9 cellular contexts compared by ENCODE assay signal in genomic region chr4:24973471-24974251, GRCh38. TPM values are rescaled to one million over a fixed set of nuclear protein-coding genes. Genes with fewer than 3 reads are reported as not detected.
A peak's percentile ranks its signal among the peaks of the same experiment; 100 is the strongest.
DNase-seq lines count a peak whose midpoint lies in the region; ATAC-seq and TF ChIP-seq lines count a peak whose summit lies in the region.
"Had no signal": no experiment of that assay in that cellular context is flagged by ENCODE, and none has a peak within 500 bp of the region (broad histone marks: within the 10 kb centered on the region; RNA-seq: fewer than 3 reads in every experiment).

No MANE protein-coding gene starts in this region.

- no peaks in the 10 kb centered on the region for H3K9me3 Mint-ChIP-seq in activated naive CD8-positive, alpha-beta T cell treated with anti-CD3 and anti-CD28 coated beads for 36 hours
- H3K9me3 Mint-ChIP-seq: neural crest cell had no signal

- H4K91ac ChIP-seq in IMR-90 (ENCODE audit: insufficient read depth, low read depth, low read length): no peak overlapping the region

- TF ChIP-seq POLR2A in IMR-90 (IDR thresholded peaks at IDR 0.05; ENCODE audit: low read depth, low read length): no peak

- no peak overlapping the region for H3K56ac ChIP-seq in IMR-90 (ENCODE audit: extremely low read depth, insufficient read depth, low read length)

- H3K27ac ChIP-seq in IMR-90 (ENCODE audit: insufficient read depth, low read length) (no peak overlapping the region), hepatocyte (peak overlapping the region; percentile 3), tibial artery (no peak overlapping the region)

- H3K23ac ChIP-seq in IMR-90 (ENCODE audit: low read depth, low read length): no peak overlapping the region

- in situ Hi-C loops in IMR-90 (cut with MboI; ENCODE audit: low sequenced_read_pairs): no loop called here

- BruUV-seq in IMR-90 (replicated peaks; lab: Mats Ljungman, UMichigan): no TSS peak

- H3K4me3 ChIP-seq in IMR-90 (ENCODE audit: insufficient read depth, low read depth, low read length): no peak overlapping the region
- H3K4me3 ChIP-seq in hepatocyte: no peak overlapping the region
- H3K4me3 ChIP-seq in tibial artery: no peak overlapping the region

- H3K4me1 Mint-ChIP-seq in activated naive CD8-positive, alpha-beta T cell treated with anti-CD3 and anti-CD28 coated beads for 36 hours: no peaks in the 10 kb centered on the region

- H3K79me2 ChIP-seq in hepatocyte: no peaks in the 10 kb centered on the region

- WGBS in IMR-90 (ENCODE audit: extremely low coverage in 2 of 2, insufficient read length in 1 of 2), 2 experiments: 64% methylated on average over 10 of the region's 21 CpGs; no CpG with 5 or more reads in 1 of the 2 experiments
- 53% methylated on average over 21 of the region's 21 CpGs for WGBS in hepatocyte (ENCODE audit: low lambda C conversion rate, missing lambda C conversion rate)

- no peaks in the 10 kb centered on the region for H3K36me3 ChIP-seq in IMR-90 (ENCODE audit: control insufficient read depth, insufficient read depth, low read length)
- no peaks in the 10 kb centered on the region for H3K36me3 ChIP-seq in hepatocyte (replicated peaks; ENCODE audit: insufficient read depth, low read depth)
- no peaks in the 10 kb centered on the region for H3K36me3 ChIP-seq in tibial artery

- TF ChIP-seq RAD21 in IMR-90 (IDR thresholded peaks at IDR 0.05; ENCODE audit: low read length): no peak

- POLR2A ChIA-PET in IMR-90 (lab: Charles Lee; ENCODE audit: unreplicated experiment): no interaction called here

- H3K4me3 Mint-ChIP-seq in activated naive CD8-positive, alpha-beta T cell treated with anti-CD3 and anti-CD28 coated beads for 36 hours: no peak overlapping the region
- H3K4me3 Mint-ChIP-seq: neural crest cell had no signal

- H3K9me1 ChIP-seq in IMR-90 (ENCODE audit: insufficient read depth, low read length): no peaks in the 10 kb centered on the region

- H3K4ac ChIP-seq in IMR-90 (ENCODE audit: low read depth, low read length): no peak overlapping the region

- H2BK20ac ChIP-seq in IMR-90 (ENCODE audit: low read depth, low read length): no peak overlapping the region

- dilution Hi-C loops in IMR-90 (cut with HindIII; ENCODE audit: low sequenced_read_pairs, unreplicated experiment): no loop called here

- H2AK5ac ChIP-seq in IMR-90 (ENCODE audit: low read depth, low read length): no peak overlapping the region

- no peak overlapping the region for H2AK9ac ChIP-seq in IMR-90 (replicated peaks; ENCODE audit: low read depth, low read length, poor library complexity)

- H3K9me2 ChIP-seq in hepatocyte (replicated peaks; ENCODE audit: insufficient read depth): no peaks in the 10 kb centered on the region

- no peak overlapping the region for H3K18ac ChIP-seq in IMR-90 (ENCODE audit: low read depth, low read length)

- H3K27ac Mint-ChIP-seq in activated naive CD8-positive, alpha-beta T cell treated with anti-CD3 and anti-CD28 coated beads for 36 hours: no peak overlapping the region

- no peaks in the 10 kb centered on the region for H3K36me3 Mint-ChIP-seq in activated naive CD8-positive, alpha-beta T cell treated with anti-CD3 and anti-CD28 coated beads for 36 hours

- H3K9me3 ChIP-seq in IMR-90 (ENCODE audit: control insufficient read depth, insufficient read depth, low read length) (no peaks in the 10 kb centered on the region), hepatocyte (ENCODE audit: low read depth) (no peaks in the 10 kb centered on the region), tibial artery (no peaks in the 10 kb centered on the region)

- H3K14ac ChIP-seq in IMR-90 (replicated peaks; ENCODE audit: low read depth, low read length): no peak overlapping the region

- DNase-seq in IMR-90 (peak; percentile 14), T1000 (lab: John Stamatoyannopoulos, UW) (peak; percentile 51), hepatocyte (ENCODE audit: low spot score) (peak; percentile 17), tibial artery (peak; percentile 65 to 79), RKO (ENCODE audit: low spot score) (no peak)
- no peak for DNase-seq in activated naive CD8-positive, alpha-beta T cell treated with anti-CD3 and anti-CD28 coated beads for 36 hours

- ATAC-seq in IMR-90 (ENCODE audit: low read depth) (no peak), HG02610 (IDR thresholded peaks at IDR 0.05; ENCODE audit: unreplicated experiment) (no peak), HG03520 (IDR thresholded peaks at IDR 0.05; ENCODE audit: unreplicated experiment) (no peak)

- H2AFZ ChIP-seq in IMR-90 (replicated peaks; ENCODE audit: low read length, poor library complexity) (no peak overlapping the region), hepatocyte (no peak overlapping the region)

- TF ChIP-seq CTCF in IMR-90 (conservative IDR thresholded peaks at IDR 0.05; ENCODE audit: low read depth, low read length): no peak
- no peak for TF ChIP-seq CTCF in hepatocyte (IDR thresholded peaks at IDR 0.05; ENCODE audit: poor library complexity)
- TF ChIP-seq CTCF in tibial artery (IDR thresholded peaks at IDR 0.05): no peak

- no peak overlapping the region for H2BK15ac ChIP-seq in IMR-90 (ENCODE audit: low read depth, low read length)

- H3K4me1 ChIP-seq in IMR-90 (ENCODE audit: control insufficient read depth, insufficient read depth, low read length) (no peaks in the 10 kb centered on the region), hepatocyte (ENCODE audit: insufficient read depth) (peaks cover 4% of the 10 kb centered on the region), tibial artery (no peaks in the 10 kb centered on the region)

- CTCF ChIA-PET in IMR-90 (lab: Yijun Ruan, JAX): no interaction called here

- H4K8ac ChIP-seq in IMR-90 (ENCODE audit: low read depth in 2 of 2, low read length in 2 of 2): no peak overlapping the region

- no peak overlapping the region for H4K5ac ChIP-seq in IMR-90 (ENCODE audit: low read depth, low read length)

- intact Hi-C loops in IMR-90 (cut with micrococcal nuclease) (no loop called here), tibial artery (cut with DNase I; ENCODE audit: low total_unique reads) (loop anchor here (10.0 kb wide), 1 partner anchor 489 kb away; no protein-coding TSS in a partner anchor)

- H3K27me3 Mint-ChIP-seq in activated naive CD8-positive, alpha-beta T cell treated with anti-CD3 and anti-CD28 coated beads for 36 hours: peaks cover 38% of the 10 kb centered on the region

- H3K79me1 ChIP-seq in IMR-90 (ENCODE audit: low read depth in 1 of 2, low read length in 2 of 2): no peaks in the 10 kb centered on the region

- H3K4me2 ChIP-seq in IMR-90 (ENCODE audit: low read depth, low read length) (no peak overlapping the region), hepatocyte (no peak overlapping the region)

- H4K20me1 ChIP-seq in IMR-90 (ENCODE audit: insufficient read depth, low read length) (no peaks in the 10 kb centered on the region), hepatocyte (ENCODE audit: insufficient read depth, poor library complexity, severe bottlenecking) (no peaks in the 10 kb centered on the region)

- H3K27me3 ChIP-seq in IMR-90 (ENCODE audit: control insufficient read depth, insufficient read depth, low read length) (peaks cover 27% of the 10 kb centered on the region), hepatocyte (no peaks in the 10 kb centered on the region), tibial artery (no peaks in the 10 kb centered on the region)

- no peak overlapping the region for H2BK5ac ChIP-seq in IMR-90 (ENCODE audit: low read depth, low read length, poor library complexity, severe bottlenecking)

- H2BK120ac ChIP-seq in IMR-90 (ENCODE audit: low read depth, low read length): no peak overlapping the region

- no peak overlapping the region for H3K9ac ChIP-seq in IMR-90 (ENCODE audit: low read depth, low read length)

TF ChIP-seq in IMR-90, 13 proteins besides CTCF, POLR2A, EP300 and RAD21:
- TF ChIP-seq USF2 (IDR thresholded peaks at IDR 0.05; ENCODE audit: low read depth, low read length) (no peak), CEBPB (IDR thresholded peaks at IDR 0.05; ENCODE audit: low read depth, low read length) (peak; percentile 40; the same call in 1 of the 2 replicates)

RNA-seq across cellular contexts. Expression of gene LGI2, which starts 57.1 kb away (rescaled TPM):
- total RNA-seq in IMR-90 (2012; rRNA removed) (not detected in 2 replicates), hepatocyte (0.60 and 3.6 TPM in 2 replicates)
- polyA plus RNA-seq in IMR-90 (2012; rRNA removed) (not detected in 2 replicates), hepatocyte (0.89 and 1.7 TPM in 2 replicates)
- polyA plus RNA-seq in IMR-90 (2012; cell fraction: cytosol; rRNA removed): not detected in 2 replicates
- polyA plus RNA-seq in IMR-90 (2012; cell fraction: nucleus; rRNA removed; ENCODE audit: low replicate concordance): not detected in 2 replicates
- not detected for total RNA-seq in activated naive CD8-positive, alpha-beta T cell treated with anti-CD3 and anti-CD28 coated beads for 36 hours

Comparison
In these comparisons a context has a peak if more than half of its experiments do, and no peak if none do; other contexts are left out.
1. DNase-seq: peak in IMR-90 (single experiment), T1000 (single experiment), hepatocyte (single experiment) and tibial artery (2 of 2); none in RKO (single experiment) and activated naive CD8-positive, alpha-beta T cell treated with anti-CD3 and anti-CD28 coated beads for 36 hours (single experiment).